11 cellular contexts compared by ENCODE assay signal in genomic region chr13:111203742-111204386, GRCh38.
A peak's percentile ranks its signal among the peaks of the same experiment; 100 is the strongest.
DNase-seq lines count a peak whose midpoint lies in the region; ATAC-seq, FAIRE-seq and TF ChIP-seq lines count a peak whose summit lies in the region.
"Had no signal": no experiment of that assay in that cellular context is flagged by ENCODE, and none has a peak within 500 bp of the region (broad histone marks: within the 10 kb centered on the region; RNA-seq: fewer than 3 reads in every experiment).

No MANE protein-coding gene starts in this region.

- no peaks in the 10 kb centered on the region for H3K27me3 Mint-ChIP-seq in activated T-cell treated with anti-CD3 and anti-CD28 coated beads, Interleukin-2, amount 50 U/mL, for 24 hours
- H3K27me3 Mint-ChIP-seq in activated T-helper 17 cell treated with anti-CD3 and anti-CD28 coated beads, Interleukin-2, amount 50 U/mL, for 72 hours = no peaks in the 10 kb centered on the region

- TF ChIP-seq EP300 in HepG2 (IDR thresholded peaks at IDR 0.05; ENCODE audit: low read depth in 2 of 2, low read length in 2 of 2) (no peak), HepG2 (CRISPR knock-in tag; IDR thresholded peaks at IDR 0.05; ENCODE audit: borderline replicate concordance) (no peak)

- POLR2A ChIA-PET in HepG2 (lab: Yijun Ruan, JAX) = interaction anchor here (1.0 kb wide), 1 partner anchor 51 kb away, joined by 5 read pairs; no protein-coding TSS in a partner anchor

- BruUV-seq in HepG2 (replicated peaks; lab: Mats Ljungman, UMichigan) = no TSS peak

- H2AFZ ChIP-seq in HepG2 (ENCODE audit: low read length) = no peak overlapping the region

- CTCF ChIA-PET in HepG2 (lab: Yijun Ruan, JAX; ENCODE audit: low intra/inter-chr PET ratio, low total read pairs) = no interaction called here

- H3K9ac ChIP-seq in HepG2 (ENCODE audit: insufficient read depth, low read depth, low read length) = no peak overlapping the region
- H3K9ac ChIP-seq: KMS-11 had no signal

- H3K36me3 Mint-ChIP-seq in activated T-cell treated with anti-CD3 and anti-CD28 coated beads, Interleukin-2, amount 50 U/mL, for 24 hours (ENCODE audit: low read depth) = peaks cover 57% of the 10 kb centered on the region
- peaks cover 44% of the 10 kb centered on the region for H3K36me3 Mint-ChIP-seq in activated T-helper 17 cell treated with anti-CD3 and anti-CD28 coated beads, Interleukin-2, amount 50 U/mL, for 72 hours (ENCODE audit: low read depth)

- no peak overlapping the region for H3K4me3 Mint-ChIP-seq in activated T-cell treated with anti-CD3 and anti-CD28 coated beads, Interleukin-2, amount 50 U/mL, for 24 hours
- H3K4me3 Mint-ChIP-seq in activated T-helper 17 cell treated with anti-CD3 and anti-CD28 coated beads, Interleukin-2, amount 50 U/mL, for 72 hours = no peak overlapping the region

- TF ChIP-seq POLR2A in HepG2 (IDR thresholded peaks at IDR 0.05; ENCODE audit: insufficient read depth in 1 of 2, low read depth in 2 of 2, low read length in 2 of 2) = no peak

- peaks cover 16% of the 10 kb centered on the region for H4K20me1 ChIP-seq in HepG2 (ENCODE audit: insufficient read depth, low read length)

- WGBS in HepG2 (ENCODE audit: low lambda C conversion rate) = 83% methylated on average over 11 of the region's 11 CpGs

- H3K4me2 ChIP-seq in HepG2 (ENCODE audit: low read depth, low read length) = peak overlapping the region; percentile 28
- H3K4me2 ChIP-seq: KMS-11 had no signal

- TF ChIP-seq CTCF in HepG2 (CRISPR knock-in tag; IDR thresholded peaks at IDR 0.05) = no peak
- TF ChIP-seq CTCF in tibial artery (IDR thresholded peaks at IDR 0.05) = no peak

- H3K4me1 Mint-ChIP-seq in activated T-cell treated with anti-CD3 and anti-CD28 coated beads, Interleukin-2, amount 50 U/mL, for 24 hours (ENCODE audit: low read depth) = peaks cover 82% of the 10 kb centered on the region
- peaks cover 50% of the 10 kb centered on the region for H3K4me1 Mint-ChIP-seq in activated T-helper 17 cell treated with anti-CD3 and anti-CD28 coated beads, Interleukin-2, amount 50 U/mL, for 72 hours

- no peak overlapping the region for H3K27ac ChIP-seq in HepG2 (ENCODE audit: extremely low read length, insufficient read depth, low read length)
- peak overlapping the region; percentile 71 to 76 for H3K27ac ChIP-seq in tibial artery
- H3K27ac ChIP-seq: KMS-11 had no signal

- no peak for TF ChIP-seq RAD21 in HepG2 (CRISPR knock-in tag; IDR thresholded peaks at IDR 0.05)

- H3K4me1 ChIP-seq in HepG2 (ENCODE audit: insufficient read depth, low read length) (peaks cover 13% of the 10 kb centered on the region), tibial artery (peaks cover 8 to 95% (median 61%) of the 10 kb centered on the region in 4 donors)

- no peak for FAIRE-seq in HepG2 (lab: Jason Lieb, UNC)
- FAIRE-seq: urothelium cell line had no signal

- H3K9me3 ChIP-seq in HepG2 (ENCODE audit: low read length) (no peaks in the 10 kb centered on the region), tibial artery (no peaks in the 10 kb centered on the region)

- H3K27me3 ChIP-seq in HepG2 (ENCODE audit: control insufficient read depth in 1 of 2, insufficient read depth in 2 of 2, low read length in 2 of 2) (no peaks in the 10 kb centered on the region), tibial artery (no peaks in the 10 kb centered on the region)

- in situ Hi-C loops in HepG2 (cut with HindIII; ENCODE audit: extremely low pct_ligation_motif_present, low pct_unique_long_range_greater_than_20kb) = loop anchor here (25.0 kb wide), 1 partner anchor 267 kb away; no protein-coding TSS in a partner anchor

- H3K9me3 Mint-ChIP-seq in activated T-cell treated with anti-CD3 and anti-CD28 coated beads, Interleukin-2, amount 50 U/mL, for 24 hours = no peaks in the 10 kb centered on the region
- H3K9me3 Mint-ChIP-seq in activated T-helper 17 cell treated with anti-CD3 and anti-CD28 coated beads, Interleukin-2, amount 50 U/mL, for 72 hours = no peaks in the 10 kb centered on the region

- H3K4me3 ChIP-seq in HepG2 (replicated peaks in 1 of 3; ENCODE audit: insufficient read depth in 1 of 3, low read depth in 2 of 3, low read length in 3 of 3) (no peak overlapping the region), tibial artery (peak overlapping the region; percentile 25 to 36)

- DNase-seq in activated T-cell treated with anti-CD3 and anti-CD28 coated beads, Interleukin-2, amount 50 U/mL, for 24 hours = no peak
- DNase-seq in activated T-cell treated with anti-CD3 and anti-CD28 coated beads, Interleukin-2, amount 50 U/mL, for 48 hours = no peak
- DNase-seq in HepG2 (ENCODE audit: low spot score) (no peak), tibial artery (no peak), HuH-7 (ENCODE audit: low spot score) (no peak)
- DNase-seq: T-helper 2 cell had no signal

- peaks cover 2 to 3% of the 10 kb centered on the region in 2 experiments; a peak in 2 of 5 replicates for H3K36me3 ChIP-seq in HepG2 (replicated peaks in 1 of 2; ENCODE audit: control insufficient read depth in 1 of 2, insufficient read depth in 2 of 2, low read length in 2 of 2)
- peaks cover 0 to 4% (median 0%) of the 10 kb centered on the region in 3 donors for H3K36me3 ChIP-seq in tibial artery

- intact Hi-C loops in HepG2 (cut with micrococcal nuclease; ENCODE audit: unreplicated experiment) = no loop called here
- intact Hi-C loops in tibial artery (cut with DNase I; ENCODE audit: low total_unique reads) = no loop called here

- H3K27ac Mint-ChIP-seq in activated T-cell treated with anti-CD3 and anti-CD28 coated beads, Interleukin-2, amount 50 U/mL, for 24 hours = peak overlapping the region; percentile 53
- peak overlapping the region; percentile 64 for H3K27ac Mint-ChIP-seq in activated T-helper 17 cell treated with anti-CD3 and anti-CD28 coated beads, Interleukin-2, amount 50 U/mL, for 72 hours

- peaks cover 36% of the 10 kb centered on the region for H3K79me2 ChIP-seq in HepG2 (ENCODE audit: insufficient read depth, low read length)

- ATAC-seq in activated T-helper 17 cell treated with anti-CD3 and anti-CD28 coated beads, Interleukin-2, amount 50 U/mL, for 72 hours (replicated peaks) = no peak
- ATAC-seq in HepG2 = peak; percentile 26; the same call in 2 of the 3 replicates
- no peak for ATAC-seq in HG02938 (IDR thresholded peaks at IDR 0.05; ENCODE audit: unreplicated experiment)
- ATAC-seq in GM21367 (IDR thresholded peaks at IDR 0.05; ENCODE audit: unreplicated experiment) = no peak

TF ChIP-seq in HepG2, 621 proteins besides CTCF, POLR2A, EP300 and RAD21:
- TF ChIP-seq ZNF33B (CRISPR knock-in tag; IDR thresholded peaks at IDR 0.05) (no peak), THYN1 (CRISPR knock-in tag; IDR thresholded peaks at IDR 0.05; ENCODE audit: borderline replicate concordance, low read depth) (no peak), ZNF264 (CRISPR knock-in tag; IDR thresholded peaks at IDR 0.05) (no peak), ZBTB14 (CRISPR knock-in tag; IDR thresholded peaks at IDR 0.05) (no peak), ZNF609 (CRISPR knock-in tag; IDR thresholded peaks at IDR 0.05; ENCODE audit: borderline replicate concordance) (no peak)

Comparison
In these comparisons a context has a peak if more than half of its experiments do, and no peak if none do; other contexts are left out.
1. H3K4me3 ChIP-seq: peak in tibial artery (2 of 2); none in HepG2 (0 of 3).